1 cellular context compared by ENCODE assay signal in the genomic region with DNA sequence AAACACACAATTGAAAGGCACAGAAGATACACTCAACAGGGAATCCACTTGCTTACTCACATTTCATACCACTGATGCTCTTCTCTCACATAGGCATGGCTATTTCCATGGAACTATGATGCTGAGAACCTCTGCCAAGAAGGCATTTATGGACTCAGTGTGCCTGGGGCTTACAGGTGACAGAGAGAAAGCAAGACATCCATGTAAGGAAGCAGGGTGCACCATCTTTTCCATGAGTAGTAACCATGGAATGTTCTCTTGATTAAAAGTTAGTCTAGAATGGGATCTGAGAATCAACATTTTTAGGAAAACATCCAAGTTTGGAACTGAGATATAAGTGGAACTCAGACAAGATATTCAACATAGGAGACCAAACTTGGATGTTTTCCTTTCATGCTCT.
TF ChIP-seq lines count a peak whose summit lies in the region.

No MANE protein-coding gene starts in this region.

TF ChIP-seq in GM23338, 12 proteins besides CTCF, POLR2A, EP300 and RAD21 (continued from another document):
- TF ChIP-seq EZH2phosphoT487 (IDR thresholded peaks at IDR 0.05; ENCODE audit: unreplicated experiment) = no peak
- TF ChIP-seq STAT1 (IDR thresholded peaks at IDR 0.05; ENCODE audit: unreplicated experiment) = no peak
- TF ChIP-seq NANOG (IDR thresholded peaks at IDR 0.05; ENCODE audit: borderline replicate concordance) = no peak
- TF ChIP-seq POLR2AphosphoS5 (IDR thresholded peaks at IDR 0.05; ENCODE audit: low read depth) = no peak
- TF ChIP-seq, protein P1, sequence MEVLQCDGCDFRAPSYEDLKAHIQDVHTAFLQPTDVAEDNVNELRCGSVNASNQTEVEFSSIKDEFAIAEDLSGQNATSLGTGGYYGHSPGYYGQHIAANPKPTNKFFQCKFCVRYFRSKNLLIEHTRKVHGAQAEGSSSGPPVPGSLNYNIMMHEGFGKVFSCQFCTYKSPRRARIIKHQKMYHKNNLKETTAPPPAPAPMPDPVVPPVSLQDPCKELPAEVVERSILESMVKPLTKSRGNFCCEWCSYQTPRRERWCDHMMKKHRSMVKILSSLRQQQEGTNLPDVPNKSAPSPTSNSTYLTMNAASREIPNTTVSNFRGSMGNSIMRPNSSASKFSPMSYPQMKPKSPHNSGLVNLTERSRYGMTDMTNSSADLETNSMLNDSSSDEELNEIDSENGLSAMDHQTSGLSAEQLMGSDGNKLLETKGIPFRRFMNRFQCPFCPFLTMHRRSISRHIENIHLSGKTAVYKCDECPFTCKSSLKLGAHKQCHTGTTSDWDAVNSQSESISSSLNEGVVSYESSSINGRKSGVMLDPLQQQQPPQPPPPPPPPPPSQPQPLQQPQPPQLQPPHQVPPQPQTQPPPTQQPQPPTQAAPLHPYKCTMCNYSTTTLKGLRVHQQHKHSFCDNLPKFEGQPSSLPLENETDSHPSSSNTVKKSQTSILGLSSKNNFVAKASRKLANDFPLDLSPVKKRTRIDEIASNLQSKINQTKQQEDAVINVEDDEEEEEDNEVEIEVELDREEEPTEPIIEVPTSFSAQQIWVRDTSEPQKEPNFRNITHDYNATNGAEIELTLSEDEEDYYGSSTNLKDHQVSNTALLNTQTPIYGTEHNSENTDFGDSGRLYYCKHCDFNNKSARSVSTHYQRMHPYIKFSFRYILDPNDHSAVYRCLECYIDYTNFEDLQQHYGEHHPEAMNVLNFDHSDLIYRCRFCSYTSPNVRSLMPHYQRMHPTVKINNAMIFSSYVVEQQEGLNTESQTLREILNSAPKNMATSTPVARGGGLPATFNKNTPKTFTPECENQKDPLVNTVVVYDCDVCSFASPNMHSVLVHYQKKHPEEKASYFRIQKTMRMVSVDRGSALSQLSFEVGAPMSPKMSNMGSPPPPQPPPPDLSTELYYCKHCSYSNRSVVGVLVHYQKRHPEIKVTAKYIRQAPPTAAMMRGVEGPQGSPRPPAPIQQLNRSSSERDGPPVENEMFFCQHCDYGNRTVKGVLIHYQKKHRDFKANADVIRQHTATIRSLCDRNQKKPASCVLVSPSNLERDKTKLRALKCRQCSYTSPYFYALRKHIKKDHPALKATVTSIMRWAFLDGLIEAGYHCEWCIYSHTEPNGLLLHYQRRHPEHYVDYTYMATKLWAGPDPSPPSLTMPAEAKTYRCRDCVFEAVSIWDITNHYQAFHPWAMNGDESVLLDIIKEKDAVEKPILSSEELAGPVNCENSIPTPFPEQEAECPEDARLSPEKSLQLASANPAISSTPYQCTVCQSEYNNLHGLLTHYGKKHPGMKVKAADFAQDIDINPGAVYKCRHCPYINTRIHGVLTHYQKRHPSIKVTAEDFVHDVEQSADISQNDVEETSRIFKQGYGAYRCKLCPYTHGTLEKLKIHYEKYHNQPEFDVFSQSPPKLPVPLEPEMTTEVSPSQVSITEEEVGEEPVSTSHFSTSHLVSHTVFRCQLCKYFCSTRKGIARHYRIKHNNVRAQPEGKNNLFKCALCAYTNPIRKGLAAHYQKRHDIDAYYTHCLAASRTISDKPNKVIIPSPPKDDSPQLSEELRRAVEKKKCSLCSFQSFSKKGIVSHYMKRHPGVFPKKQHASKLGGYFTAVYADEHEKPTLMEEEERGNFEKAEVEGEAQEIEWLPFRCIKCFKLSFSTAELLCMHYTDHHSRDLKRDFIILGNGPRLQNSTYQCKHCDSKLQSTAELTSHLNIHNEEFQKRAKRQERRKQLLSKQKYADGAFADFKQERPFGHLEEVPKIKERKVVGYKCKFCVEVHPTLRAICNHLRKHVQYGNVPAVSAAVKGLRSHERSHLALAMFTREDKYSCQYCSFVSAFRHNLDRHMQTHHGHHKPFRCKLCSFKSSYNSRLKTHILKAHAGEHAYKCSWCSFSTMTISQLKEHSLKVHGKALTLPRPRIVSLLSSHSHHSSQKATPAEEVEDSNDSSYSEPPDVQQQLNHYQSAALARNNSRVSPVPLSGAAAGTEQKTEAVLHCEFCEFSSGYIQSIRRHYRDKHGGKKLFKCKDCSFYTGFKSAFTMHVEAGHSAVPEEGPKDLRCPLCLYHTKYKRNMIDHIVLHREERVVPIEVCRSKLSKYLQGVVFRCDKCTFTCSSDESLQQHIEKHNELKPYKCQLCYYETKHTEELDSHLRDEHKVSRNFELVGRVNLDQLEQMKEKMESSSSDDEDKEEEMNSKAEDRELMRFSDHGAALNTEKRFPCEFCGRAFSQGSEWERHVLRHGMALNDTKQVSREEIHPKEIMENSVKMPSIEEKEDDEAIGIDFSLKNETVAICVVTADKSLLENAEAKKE (CRISPR knock-in tag; IDR thresholded peaks at IDR 0.05) = no peak
